15 cellular contexts compared by ENCODE assay signal in genomic region chr18:21663615-21664014, GRCh38. TPM values are rescaled to one million over a fixed set of nuclear protein-coding genes. Genes with fewer than 3 reads are reported as not detected.
DNase-seq lines count a peak whose midpoint lies in the region; ATAC-seq, FAIRE-seq and TF ChIP-seq lines count a peak whose summit lies in the region.
"Had no signal": no experiment of that assay in that cellular context is flagged by ENCODE, and none has a peak within 500 bp of the region (broad histone marks: within the 10 kb centered on the region; RNA-seq: fewer than 3 reads in every experiment).

No MANE protein-coding gene starts in this region.

- no peaks in the 10 kb centered on the region for H3K23me2 ChIP-seq in H9 (ENCODE audit: insufficient read length, low read depth, low read length, poor library complexity, severe bottlenecking)

- peak overlapping the region; percentile 42; the same call in 1 of the 2 replicates for H3K27ac ChIP-seq in 22Rv1
- H3K27ac ChIP-seq in H9 (ENCODE audit: insufficient read length, low read depth, low read length): no peak overlapping the region
- no peak overlapping the region for H3K27ac ChIP-seq in K562 (ENCODE audit: extremely low read depth, low read depth, low read length)
- H3K27ac ChIP-seq in right cardiac atrium (ENCODE audit: low read length): no peak overlapping the region
- H3K27ac ChIP-seq: BLaER1, SK-N-MC had no signal

- H3K36me3 ChIP-seq in K562 (ENCODE audit: control insufficient read depth, insufficient read depth, low read length): peaks cover 21% of the 10 kb centered on the region; the same call in 2 of the 3 replicates

- H3K4me2 ChIP-seq in H9 (ENCODE audit: insufficient read depth, insufficient read length, low read length) (no peak overlapping the region), K562 (ENCODE audit: insufficient read depth, low read length) (no peak overlapping the region)
- H3K4me2 ChIP-seq: BLaER1 had no signal

- no peak overlapping the region for H3K18ac ChIP-seq in H9 (ENCODE audit: insufficient read length, low read depth, low read length)

- H2BK12ac ChIP-seq in H9 (ENCODE audit: insufficient read length, low read depth, low read length): no peak overlapping the region

- H3T11ph ChIP-seq in H9 (ENCODE audit: low read length): no peak overlapping the region

- H3K79me2 ChIP-seq in H9 (ENCODE audit: insufficient read depth, low read length) (no peaks in the 10 kb centered on the region), K562 (ENCODE audit: control insufficient read depth, insufficient read depth, low read length) (no peaks in the 10 kb centered on the region)

- peak overlapping the region; percentile 20 to 88 (median 77); a peak in 4 of 7 replicates for H3K27ac Mint-ChIP-seq in H9
- H3K27ac Mint-ChIP-seq in activated naive CD8-positive, alpha-beta T cell treated with anti-CD3 and anti-CD28 coated beads for 36 hours: no peak overlapping the region

- peaks cover 0 to 13% (median 4%) of the 10 kb centered on the region in 3 experiments; a peak in 2 of 7 replicates for H3K36me3 Mint-ChIP-seq in H9 (ENCODE audit: insufficient read depth in 1 of 3, low read depth in 3 of 3)
- peaks cover 3% of the 10 kb centered on the region for H3K36me3 Mint-ChIP-seq in activated naive CD8-positive, alpha-beta T cell treated with anti-CD3 and anti-CD28 coated beads for 36 hours

- no peaks in the 10 kb centered on the region for H3K9me3 ChIP-seq in H9 (ENCODE audit: control insufficient read depth, low read depth, low read length)
- no peaks in the 10 kb centered on the region; the same call in 1 of the 2 replicates for H3K9me3 ChIP-seq in K562 (replicated peaks; ENCODE audit: control insufficient read depth, insufficient read depth, low read depth, low read length)
- no peaks in the 10 kb centered on the region for H3K9me3 ChIP-seq in right cardiac atrium (ENCODE audit: control insufficient read depth, low read length)
- H3K9me3 ChIP-seq: BLaER1 had no signal

- H3K4me1 ChIP-seq in H9 (ENCODE audit: insufficient read depth, low read length) (no peaks in the 10 kb centered on the region), K562 (replicated peaks in 1 of 2; ENCODE audit: control insufficient read depth in 2 of 2, insufficient read depth in 2 of 2, low read length in 2 of 2) (no peaks in the 10 kb centered on the region), right cardiac atrium (ENCODE audit: control insufficient read depth, insufficient read depth, low read length) (no peaks in the 10 kb centered on the region)
- H3K4me1 ChIP-seq: BLaER1 had no signal

- ATAC-seq in K562 (no peak), right cardiac atrium (peak; percentile 19 to 49), GM21528 (IDR thresholded peaks at IDR 0.05; ENCODE audit: low FRiP score, unreplicated experiment) (no peak), HG02763 (IDR thresholded peaks at IDR 0.05; ENCODE audit: unreplicated experiment) (no peak)

- no peak for TF ChIP-seq EP300 in K562 (IDR thresholded peaks at IDR 0.05; ENCODE audit: low read length)

- H4K20me1 ChIP-seq in H9 (ENCODE audit: control insufficient read depth, insufficient read depth, insufficient read length) (no peaks in the 10 kb centered on the region), K562 (replicated peaks; ENCODE audit: control insufficient read depth, insufficient read depth, low read length) (no peaks in the 10 kb centered on the region)
- H4K20me1 ChIP-seq: BLaER1 had no signal

- H4K8ac ChIP-seq in H9 (replicated peaks; ENCODE audit: insufficient read length, low read depth, low read length): no peak overlapping the region

- no peak overlapping the region for H2BK15ac ChIP-seq in H9 (ENCODE audit: low read depth, low read length)

- H2BK20ac ChIP-seq in H9 (ENCODE audit: low read depth, low read length, poor library complexity, severe bottlenecking): no peak overlapping the region

- no peaks in the 10 kb centered on the region for H3K9me3 Mint-ChIP-seq in H9
- H3K9me3 Mint-ChIP-seq in activated naive CD8-positive, alpha-beta T cell treated with anti-CD3 and anti-CD28 coated beads for 36 hours: no peaks in the 10 kb centered on the region

- intact Hi-C loops in K562 (cut with micrococcal nuclease) (no loop called here), right cardiac atrium (cut with DNase I) (no loop called here)

- CTCF ChIA-PET in K562 (lab: Yijun Ruan, JAX; ENCODE audit: low intra/inter-chr PET ratio): no interaction called here

- no peak overlapping the region for H3K9ac ChIP-seq in H9 (ENCODE audit: extremely low read depth, insufficient read length, low read length)
- no peak overlapping the region for H3K9ac ChIP-seq in K562 (ENCODE audit: insufficient read depth in 1 of 2, low read depth in 2 of 2, low read length in 2 of 2)
- H3K9ac ChIP-seq: BLaER1 had no signal

- no peak for TF ChIP-seq POLR2A in K562 (conservative IDR thresholded peaks at IDR 0.05)

- in situ Hi-C loops in K562 (cut with MboI): no loop called here

- no peak overlapping the region for H2AFZ ChIP-seq in H9 (ENCODE audit: low read length)
- no peak overlapping the region for H2AFZ ChIP-seq in K562 (ENCODE audit: low read depth, low read length)

- H3K23ac ChIP-seq in H9 (ENCODE audit: insufficient read length, low read depth, low read length): no peak overlapping the region

- H3K79me1 ChIP-seq in H9 (ENCODE audit: insufficient read depth, low read depth, low read length, poor library complexity, severe bottlenecking): no peaks in the 10 kb centered on the region

- H3K56ac ChIP-seq in H9 (ENCODE audit: insufficient read length, low read depth, low read length): no peak overlapping the region

- no peaks in the 10 kb centered on the region for H3K27me3 Mint-ChIP-seq in H9 (ENCODE audit: low read depth)
- no peaks in the 10 kb centered on the region for H3K27me3 Mint-ChIP-seq in activated naive CD8-positive, alpha-beta T cell treated with anti-CD3 and anti-CD28 coated beads for 36 hours

- H2AK5ac ChIP-seq in H9 (ENCODE audit: insufficient read length, low read length): no peak overlapping the region

- no peak overlapping the region for H2BK5ac ChIP-seq in H9 (ENCODE audit: insufficient read length, low read length)

- no peak for FAIRE-seq in K562 (lab: Jason Lieb, UNC)

- TF ChIP-seq CTCF in 22Rv1 (IDR thresholded peaks at IDR 0.05) (no peak), H9 (conservative IDR thresholded peaks at IDR 0.05) (no peak), K562 (IDR thresholded peaks at IDR 0.05 in 2 of 3, conservative IDR thresholded peaks at IDR 0.05 in 1 of 3; ENCODE audit: insufficient read depth in 2 of 3, low read depth in 1 of 3, low read length in 3 of 3) (no peak)

- no TSS peak for BruUV-seq in K562 (replicated peaks; lab: Mats Ljungman, UMichigan)

- no peak overlapping the region for H2BK120ac ChIP-seq in H9 (ENCODE audit: low read depth, low read length, poor library complexity, severe bottlenecking)

- H4K5ac ChIP-seq in H9 (ENCODE audit: insufficient read length, low read depth, low read length): no peak overlapping the region

- H3K4me3 Mint-ChIP-seq in H9: no peak overlapping the region
- H3K4me3 Mint-ChIP-seq in activated naive CD8-positive, alpha-beta T cell treated with anti-CD3 and anti-CD28 coated beads for 36 hours: no peak overlapping the region

- no peak overlapping the region for H3K14ac ChIP-seq in H9 (ENCODE audit: insufficient read depth, low read length)

- no peak overlapping the region for H4K91ac ChIP-seq in H9 (ENCODE audit: insufficient read length, low read depth, low read length)

- no peaks in the 10 kb centered on the region for H3K27me3 ChIP-seq in H9 (ENCODE audit: insufficient read depth, low read length)
- no peaks in the 10 kb centered on the region for H3K27me3 ChIP-seq in K562 (ENCODE audit: control insufficient read depth in 2 of 2, insufficient read depth in 2 of 2, low read length in 2 of 2)
- H3K27me3 ChIP-seq in right cardiac atrium (ENCODE audit: control insufficient read depth, insufficient read depth): no peaks in the 10 kb centered on the region
- H3K27me3 ChIP-seq: BLaER1 had no signal

- no peaks in the 10 kb centered on the region for H3K9me1 ChIP-seq in K562 (ENCODE audit: control insufficient read depth, insufficient read depth, low read length)

- TF ChIP-seq RAD21 in K562 (CRISPR knock-in tag; conservative IDR thresholded peaks at IDR 0.05 in 1 of 2, IDR thresholded peaks at IDR 0.05 in 1 of 2): no peak

- WGBS in H9 (ENCODE audit: extremely low coverage, insufficient read length, low lambda C conversion rate): 100% methylated on average over 3 of the region's 8 CpGs
- WGBS in K562 (ENCODE audit: insufficient coverage, low coverage, missing lambda C conversion rate): 83% methylated on average over 8 of the region's 8 CpGs
- WGBS in right cardiac atrium: 79% methylated on average over 8 of the region's 8 CpGs

- 0 out of 4 replicates have a peak, but pooled peaks cover 0 to 3% of the 10 kb centered on the region in 2 experiments for H3K4me1 Mint-ChIP-seq in H9
- no peaks in the 10 kb centered on the region for H3K4me1 Mint-ChIP-seq in activated naive CD8-positive, alpha-beta T cell treated with anti-CD3 and anti-CD28 coated beads for 36 hours

- DNase-seq in H9: no peak
- no peak for DNase-seq in K562 (ENCODE audit: extremely low read depth in 1 of 4, low spot score in 3 of 4)
- DNase-seq in right cardiac atrium: peak in 1 of 3 donors; percentile 25
- no peak for DNase-seq in activated naive CD8-positive, alpha-beta T cell treated with anti-CD3 and anti-CD28 coated beads for 36 hours
- no peak for DNase-seq in hippocampal formation (lab: John Stamatoyannopoulos, UW)
- DNase-seq: DMS 273 treated with DMSO at 0.1 percent for 48 hours, EL, H7, NCI-H1417 treated with DMSO at 0.1 percent for 48 hours, NCI-H524 treated with DMSO at 0.1 percent for 48 hours had no signal

- POLR2A ChIA-PET in K562 (lab: Yijun Ruan, JAX): no interaction called here

- H3K4me3 ChIP-seq in K562 (no peak overlapping the region), right cardiac atrium (ENCODE audit: low read length) (no peak overlapping the region)
- H3K4me3 ChIP-seq: BLaER1, SK-N-MC had no signal

- no peak overlapping the region for H3K4ac ChIP-seq in H9 (ENCODE audit: low read depth, low read length)

RNA-seq across cellular contexts. Expression of gene ABHD3, which starts 41.0 kb away (rescaled TPM):
- total RNA-seq in H9 (2021): 12.0 and 12.5 TPM in 2 replicates
- total RNA-seq in K562 (2011; cell fraction: chromatin; rRNA removed; ENCODE audit: low replicate concordance): 70.5 and 110 TPM in 2 replicates
- total RNA-seq in K562 (2011; cell fraction: nucleolus; rRNA removed): 48.2 and 53.4 TPM in 2 replicates
- 85.0 and 108 TPM in 2 replicates for total RNA-seq in K562 (2011; cell fraction: nucleoplasm; rRNA removed)
- total RNA-seq in K562 (2014; rRNA removed): 14.8 and 17.7 TPM in 2 replicates
- total RNA-seq in K562 (2014; rRNA removed; fragmentation: Illumina TruSeq; extraction: Trizol): 25.2 and 27.9 TPM in 2 replicates
- 23.1 and 24.6 TPM in 2 replicates for total RNA-seq in K562 (2015; rRNA removed; fragmentation: Illumina TruSeq; extraction: Trizol)
- total RNA-seq in K562 (2021): 19.4 and 20.7 TPM in 2 replicates
- polyA plus RNA-seq in K562 (2011; rRNA removed): 35.2 and 38.8 TPM in 2 replicates
- polyA plus RNA-seq in K562 (2011; cell fraction: cytosol; rRNA removed): 9.2 and 15.7 TPM in 2 replicates
- 71.2 and 105 TPM in 2 replicates for polyA plus RNA-seq in K562 (2011; cell fraction: nucleus; rRNA removed)
- 19.2 and 35.7 TPM in 2 replicates for polyA plus RNA-seq in K562 (2012)
- 14.4 and 18.1 TPM in 2 replicates for polyA plus RNA-seq in K562 (2014; fragmentation: Illumina TruSeq; extraction: Trizol)
- polyA plus RNA-seq in K562 (2014; fragmentation: Nextera tagmentation; extraction: Ambion mirVana): 1 to 10 TPM; 6.3 to 8.1 TPM
- polyA plus RNA-seq in K562 (2014; rRNA removed): 28.0 and 31.4 TPM in 2 replicates
- 20.7 and 23.9 TPM in 2 replicates for polyA minus RNA-seq in K562 (2011; rRNA and poly(A)+ RNA removed)
- 6.7 and 13.5 TPM in 2 replicates for polyA minus RNA-seq in K562 (2011; cell fraction: cytosol; rRNA and poly(A)+ RNA removed)
- 36.8 and 48.9 TPM in 2 replicates for polyA minus RNA-seq in K562 (2011; cell fraction: nucleus; rRNA and poly(A)+ RNA removed)
- 1 to 10 TPM; 4.0 to 6.9 (median 5.4) TPM for total RNA-seq in right cardiac atrium
- polyA plus RNA-seq in right cardiac atrium: 7.4 TPM
- 10 to 100 TPM; 18.1 to 18.8 TPM for total RNA-seq in activated naive CD8-positive, alpha-beta T cell treated with anti-CD3 and anti-CD28 coated beads for 36 hours

RNA-seq across cellular contexts. Expression of gene SNRPD1, which starts 51.5 kb away (rescaled TPM):
- total RNA-seq in H9 (2021): 174 and 178 TPM in 2 replicates
- total RNA-seq in K562 (2011; cell fraction: chromatin; rRNA removed; ENCODE audit: low replicate concordance): 10.6 and 18.6 TPM in 2 replicates
- 11.3 and 12.9 TPM in 2 replicates for total RNA-seq in K562 (2011; cell fraction: nucleolus; rRNA removed)
- total RNA-seq in K562 (2011; cell fraction: nucleoplasm; rRNA removed): 17.5 and 29.5 TPM in 2 replicates
- 213 and 217 TPM in 2 replicates for total RNA-seq in K562 (2014; rRNA removed)
- total RNA-seq in K562 (2014; rRNA removed; fragmentation: Illumina TruSeq; extraction: Trizol): 340 and 396 TPM in 2 replicates
- 296 and 350 TPM in 2 replicates for total RNA-seq in K562 (2015; rRNA removed; fragmentation: Illumina TruSeq; extraction: Trizol)
- total RNA-seq in K562 (2021): 179 and 186 TPM in 2 replicates
- 173 and 230 TPM in 2 replicates for polyA plus RNA-seq in K562 (2011; rRNA removed)
- 34.2 and 93.4 TPM in 2 replicates for polyA plus RNA-seq in K562 (2011; cell fraction: cytosol; rRNA removed)
- 7.3 and 10.7 TPM in 2 replicates for polyA plus RNA-seq in K562 (2011; cell fraction: nucleus; rRNA removed)
- 86.4 and 150 TPM in 2 replicates for polyA plus RNA-seq in K562 (2012)
- polyA plus RNA-seq in K562 (2014; fragmentation: Illumina TruSeq; extraction: Trizol): 231 and 284 TPM in 2 replicates
- 1,000 to 10,000 TPM in 1 of 2 experiments, 100 to 1,000 TPM in 1; 960 to 1,063 TPM for polyA plus RNA-seq in K562 (2014; fragmentation: Nextera tagmentation; extraction: Ambion mirVana)
- polyA plus RNA-seq in K562 (2014; rRNA removed): 285 and 313 TPM in 2 replicates
- 76.9 and 95.2 TPM in 2 replicates for polyA minus RNA-seq in K562 (2011; rRNA and poly(A)+ RNA removed)
- polyA minus RNA-seq in K562 (2011; cell fraction: cytosol; rRNA and poly(A)+ RNA removed): 45.0 and 45.5 TPM in 2 replicates
- 7.0 and 18.4 TPM in 2 replicates for polyA minus RNA-seq in K562 (2011; cell fraction: nucleus; rRNA and poly(A)+ RNA removed)
- 10 to 100 TPM; 17.1 to 29.9 (median 25.4) TPM for total RNA-seq in right cardiac atrium
- 11.0 TPM for polyA plus RNA-seq in right cardiac atrium
- 100 to 1,000 TPM; 166 to 176 TPM for total RNA-seq in activated naive CD8-positive, alpha-beta T cell treated with anti-CD3 and anti-CD28 coated beads for 36 hours

Comparison
In these comparisons a context has a peak if more than half of its experiments do, and no peak if none do; other contexts are left out.
1. ATAC-seq: peak in right cardiac atrium (2 of 2); none in K562 (single experiment), GM21528 (single experiment) and HG02763 (single experiment).